Comparison of ENCODE assay signal across 1 cellular context in genomic region chr3:40407611-40408010, GRCh38.
TF ChIP-seq lines count a peak whose summit lies in the region.

No MANE protein-coding gene starts in this region.

TF ChIP-seq in GM23338, 12 proteins besides CTCF, POLR2A, EP300 and RAD21 (continued from another document):
- TF ChIP-seq ZNF462 (CRISPR knock-in tag; IDR thresholded peaks at IDR 0.05) (no peak), CREB1 (CRISPR knock-in tag; IDR thresholded peaks at IDR 0.05; ENCODE audit: low read depth) (no peak), POLR2AphosphoS5 (IDR thresholded peaks at IDR 0.05; ENCODE audit: low read depth) (no peak), STAT1 (IDR thresholded peaks at IDR 0.05; ENCODE audit: unreplicated experiment) (no peak), JUNB (IDR thresholded peaks at IDR 0.05; ENCODE audit: unreplicated experiment) (no peak), REST (IDR thresholded peaks at IDR 0.05; ENCODE audit: unreplicated experiment) (no peak), EZH2phosphoT487 (IDR thresholded peaks at IDR 0.05; ENCODE audit: unreplicated experiment) (no peak), ZNF114 (CRISPR knock-in tag; IDR thresholded peaks at IDR 0.05) (no peak)
